ENCODE assay signal across 26 cellular contexts in the genomic region with DNA sequence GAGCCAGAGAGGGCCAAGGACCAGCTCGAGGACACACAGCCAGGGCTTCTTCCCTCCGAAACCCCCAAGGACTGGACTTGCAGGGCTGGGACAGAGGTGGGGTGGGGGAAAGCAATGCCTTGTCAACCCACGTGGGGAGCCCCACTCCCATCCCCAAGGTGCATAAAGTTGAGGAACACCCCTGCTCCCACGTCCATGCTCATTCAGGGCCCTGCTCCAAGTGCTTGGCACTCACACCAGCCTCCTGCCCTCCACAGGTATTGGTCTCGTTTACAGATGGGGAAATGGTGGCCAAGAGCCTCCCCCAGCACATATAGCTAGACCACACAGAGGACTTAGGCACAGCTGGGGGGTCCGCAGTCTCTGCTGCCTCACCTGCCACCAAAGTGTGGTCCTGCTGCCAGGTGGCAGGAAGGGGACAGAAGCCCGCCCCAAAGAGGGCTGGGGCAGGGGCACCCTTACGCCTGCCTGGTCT. TPM values are rescaled to one million over a fixed set of nuclear protein-coding genes. Genes with fewer than 3 reads are reported as not detected.
DNase-seq lines count a peak whose midpoint lies in the region; ATAC-seq, FAIRE-seq and TF ChIP-seq lines count a peak whose summit lies in the region.
"Had no signal": no experiment of that assay in that cellular context is flagged by ENCODE, and none has a peak within 500 bp of the region (broad histone marks: within the 10 kb centered on the region; RNA-seq: fewer than 3 reads in every experiment).

No MANE protein-coding gene starts in this region.

- no peaks in the 10 kb centered on the region for H3K79me1 ChIP-seq in neuronal stem cell (ENCODE audit: low read depth, low read length)

- peak overlapping the region; percentile 63 for H3K27ac ChIP-seq in HepG2 (ENCODE audit: extremely low read length, insufficient read depth, low read length)
- H3K27ac ChIP-seq in right lobe of liver, result no peak overlapping the region
- no peak overlapping the region for H3K27ac ChIP-seq in neuronal stem cell (replicated peaks; ENCODE audit: low read length)
- H3K27ac ChIP-seq in heart left ventricle, result no peak overlapping the region
- H3K27ac ChIP-seq: A549 had no signal

- WGBS in HepG2 (ENCODE audit: low lambda C conversion rate), result 76% methylated on average over 4 of the region's 8 CpGs
- WGBS in right lobe of liver (ENCODE audit: insufficient coverage, low coverage, low lambda C conversion rate, missing lambda C conversion rate), result 75% methylated on average over 2 of the region's 8 CpGs
- WGBS in neuronal stem cell (ENCODE audit: extremely low coverage in 2 of 2, insufficient read length in 2 of 2, insufficient replicate concordance in 1 of 2), 2 donors, result no CpG with 5 or more reads among the region's 8 CpGs
- 82 to 88% (median 87%) methylated on average over 6 to 8 of the region's 8 CpGs for WGBS in heart left ventricle, 4 donors

- H3K9ac ChIP-seq in HepG2 (ENCODE audit: insufficient read depth, low read depth, low read length) (no peak overlapping the region), neuronal stem cell (ENCODE audit: low read depth, low read length, poor library complexity) (no peak overlapping the region)

- no peak overlapping the region for H3K18ac ChIP-seq in neuronal stem cell (ENCODE audit: low read length)

- H2AFZ ChIP-seq in HepG2 (ENCODE audit: low read length) (no peak overlapping the region), neuronal stem cell (ENCODE audit: low read length) (no peak overlapping the region)
- H2AFZ ChIP-seq: GM23338 had no signal

- H2BK120ac ChIP-seq in neuronal stem cell (ENCODE audit: low read depth, low read length), result no peak overlapping the region

- no peaks in the 10 kb centered on the region for H3K27me3 ChIP-seq in HepG2 (ENCODE audit: control insufficient read depth in 1 of 2, insufficient read depth in 2 of 2, low read length in 2 of 2)
- H3K27me3 ChIP-seq in right lobe of liver, result no peaks in the 10 kb centered on the region
- peaks cover 0 to 4% (median 0%) of the 10 kb centered on the region in 3 experiments for H3K27me3 ChIP-seq in neuronal stem cell (ENCODE audit: control insufficient read depth in 3 of 3, insufficient read depth in 3 of 3, low read depth in 1 of 3, low read length in 3 of 3)
- no peaks in the 10 kb centered on the region for H3K27me3 ChIP-seq in heart left ventricle

- H3K4me3 ChIP-seq in HepG2 (replicated peaks in 1 of 3; ENCODE audit: insufficient read depth in 1 of 3, low read depth in 2 of 3, low read length in 3 of 3) (no peak overlapping the region), right lobe of liver (no peak overlapping the region), neuronal stem cell (ENCODE audit: low read length in 2 of 2) (no peak overlapping the region), heart left ventricle (no peak overlapping the region)
- H3K4me3 ChIP-seq: A549, GM12878, GM23338 had no signal

- no peaks in the 10 kb centered on the region for H4K20me1 ChIP-seq in HepG2 (ENCODE audit: insufficient read depth, low read length)

- no peaks in the 10 kb centered on the region for H3K9me3 Mint-ChIP-seq in progenitor cell of endocrine pancreas (ENCODE audit: low read depth)
- no peaks in the 10 kb centered on the region for H3K9me3 Mint-ChIP-seq in stimulated activated effector memory CD8-positive, alpha-beta T cell treated with anti-CD3 and anti-CD28 coated beads, Interleukin-12 subunit alpha, Interleukin-12 subunit beta, amount 100 ng/mL, for 72 hours
- H3K9me3 Mint-ChIP-seq: CD4-positive, CD25-positive, alpha-beta regulatory T cell; CD8-positive, alpha-beta T cell; H9 had no signal

- H3K4me3 Mint-ChIP-seq in progenitor cell of endocrine pancreas (ENCODE audit: low read depth), result no peak overlapping the region
- H3K4me3 Mint-ChIP-seq in stimulated activated effector memory CD8-positive, alpha-beta T cell treated with anti-CD3 and anti-CD28 coated beads, Interleukin-12 subunit alpha, Interleukin-12 subunit beta, amount 100 ng/mL, for 72 hours, result no peak overlapping the region
- H3K4me3 Mint-ChIP-seq: CD4-positive, CD25-positive, alpha-beta regulatory T cell; CD8-positive, alpha-beta T cell; GM23338; H9 had no signal

- no peaks in the 10 kb centered on the region for H3K79me2 ChIP-seq in HepG2 (ENCODE audit: insufficient read depth, low read length)

- H3K14ac ChIP-seq in neuronal stem cell (ENCODE audit: low read length), result peak overlapping the region; percentile 56

- TF ChIP-seq CTCF in HepG2 (CRISPR knock-in tag; IDR thresholded peaks at IDR 0.05) (no peak), right lobe of liver (IDR thresholded peaks at IDR 0.05) (no peak), progenitor cell of endocrine pancreas (IDR thresholded peaks at IDR 0.05; ENCODE audit: unreplicated experiment) (no peak), heart left ventricle (IDR thresholded peaks at IDR 0.05) (no peak)

- DNase-seq in HepG2 (ENCODE audit: low spot score) (no peak), right lobe of liver (no peak), neuronal stem cell (ENCODE audit: low spot score) (no peak), progenitor cell of endocrine pancreas (ENCODE audit: low spot score, unreplicated experiment) (no peak), heart left ventricle (no peak), NCI-H1092 treated with DMSO at 0.1 percent for 48 hours (lab: John Stamatoyannopoulos, UW) (no peak), nucleus accumbens (lab: John Stamatoyannopoulos, UW) (no peak)
- no peak for DNase-seq in stimulated activated effector memory CD8-positive, alpha-beta T cell treated with anti-CD3 and anti-CD28 coated beads, Interleukin-12 subunit alpha, Interleukin-12 subunit beta, amount 100 ng/mL, for 72 hours (ENCODE audit: low spot score in 2 of 2)
- DNase-seq: 8988T; ACHN; AML-193; C1 segment of cervical spinal cord; Caco-2; CD4-positive, CD25-positive, alpha-beta regulatory T cell; CD8-positive, alpha-beta T cell; DMS 273 treated with DMSO at 0.1 percent for 48 hours; DMS79; EL; GDM1; H9 had no signal

- H2AK5ac ChIP-seq in neuronal stem cell (ENCODE audit: low read depth, low read length), result peak overlapping the region; percentile 75

- H3K4me1 Mint-ChIP-seq in progenitor cell of endocrine pancreas (ENCODE audit: low read depth), result peaks cover 14% of the 10 kb centered on the region
- H3K4me1 Mint-ChIP-seq in stimulated activated effector memory CD8-positive, alpha-beta T cell treated with anti-CD3 and anti-CD28 coated beads, Interleukin-12 subunit alpha, Interleukin-12 subunit beta, amount 100 ng/mL, for 72 hours, result peaks cover 11% of the 10 kb centered on the region

- no peak overlapping the region for H4K8ac ChIP-seq in neuronal stem cell (ENCODE audit: low read depth, low read length)

- peak overlapping the region; percentile 26 for H2BK15ac ChIP-seq in neuronal stem cell (ENCODE audit: low read length)

- POLR2A ChIA-PET in HepG2 (lab: Yijun Ruan, JAX), result interaction anchor here (0.9 kb wide), 1 partner anchor 80 kb away, joined by 3 read pairs; the partner anchor contains the start of gene UBE2Q2

- H3K23ac ChIP-seq in neuronal stem cell (ENCODE audit: low read depth, low read length, poor library complexity), result peak overlapping the region; percentile 20

- H3K4me2 ChIP-seq in HepG2 (ENCODE audit: low read depth, low read length) (no peak overlapping the region), neuronal stem cell (ENCODE audit: insufficient read depth, low read length, poor library complexity, severe bottlenecking) (no peak overlapping the region)
- H3K4me2 ChIP-seq: A549, GM23338 had no signal

- no peak for TF ChIP-seq EP300 in HepG2 (IDR thresholded peaks at IDR 0.05; ENCODE audit: low read depth in 2 of 2, low read length in 2 of 2)
- no peak for TF ChIP-seq EP300 in HepG2 (CRISPR knock-in tag; IDR thresholded peaks at IDR 0.05; ENCODE audit: borderline replicate concordance)

- H4K91ac ChIP-seq in neuronal stem cell (ENCODE audit: low read depth, low read length, poor library complexity), result no peak overlapping the region

- H3K27me3 Mint-ChIP-seq in progenitor cell of endocrine pancreas, result no peaks in the 10 kb centered on the region

- no TSS peak for BruUV-seq in HepG2 (replicated peaks; lab: Mats Ljungman, UMichigan)

- peaks cover 76% of the 10 kb centered on the region for H3K4me1 ChIP-seq in HepG2 (ENCODE audit: insufficient read depth, low read length)
- peaks cover 0 to 14% (median 0%) of the 10 kb centered on the region in 4 donors for H3K4me1 ChIP-seq in right lobe of liver
- H3K4me1 ChIP-seq in neuronal stem cell (ENCODE audit: control insufficient read depth in 2 of 2, insufficient read depth in 1 of 2, low read depth in 1 of 2, low read length in 2 of 2), result no peaks in the 10 kb centered on the region
- peaks cover 0 to 19% (median 9%) of the 10 kb centered on the region in 12 donors for H3K4me1 ChIP-seq in heart left ventricle

- H3K27ac Mint-ChIP-seq in progenitor cell of endocrine pancreas, result peak overlapping the region; percentile 84
- peak overlapping the region; percentile 64 for H3K27ac Mint-ChIP-seq in stimulated activated effector memory CD8-positive, alpha-beta T cell treated with anti-CD3 and anti-CD28 coated beads, Interleukin-12 subunit alpha, Interleukin-12 subunit beta, amount 100 ng/mL, for 72 hours
- H3K27ac Mint-ChIP-seq: CD8-positive, alpha-beta T cell; GM23338 had no signal

- no peak for TF ChIP-seq POLR2A in HepG2 (IDR thresholded peaks at IDR 0.05; ENCODE audit: insufficient read depth in 1 of 2, low read depth in 2 of 2, low read length in 2 of 2)
- TF ChIP-seq POLR2A in right lobe of liver (IDR thresholded peaks at IDR 0.05), result no peak
- TF ChIP-seq POLR2A in heart left ventricle (IDR thresholded peaks at IDR 0.05), result no peak

- ATAC-seq in HepG2 (no peak), right lobe of liver (no peak), heart left ventricle (no peak)
- no peak for ATAC-seq in stimulated activated effector memory CD8-positive, alpha-beta T cell treated with anti-CD3 and anti-CD28 coated beads, Interleukin-12 subunit alpha, Interleukin-12 subunit beta, amount 100 ng/mL, for 72 hours
- ATAC-seq: A549; CD8-positive, alpha-beta T cell; GM12878; GM23338; HCT116 had no signal

- intact Hi-C loops in HepG2 (cut with micrococcal nuclease; ENCODE audit: unreplicated experiment) (no loop called here), right lobe of liver (cut with DNase I) (no loop called here), heart left ventricle (cut with DNase I) (no loop called here)

- H2BK12ac ChIP-seq in neuronal stem cell (ENCODE audit: low read length), result peak overlapping the region; percentile 30

- H2BK5ac ChIP-seq in neuronal stem cell (ENCODE audit: low read length), result no peak overlapping the region

- TF ChIP-seq RAD21 in HepG2 (CRISPR knock-in tag; IDR thresholded peaks at IDR 0.05), result no peak

- H3K36me3 Mint-ChIP-seq in progenitor cell of endocrine pancreas (ENCODE audit: insufficient read depth), result no peaks in the 10 kb centered on the region
- H3K36me3 Mint-ChIP-seq in stimulated activated effector memory CD8-positive, alpha-beta T cell treated with anti-CD3 and anti-CD28 coated beads, Interleukin-12 subunit alpha, Interleukin-12 subunit beta, amount 100 ng/mL, for 72 hours, result peaks cover 4% of the 10 kb centered on the region
- H3K36me3 Mint-ChIP-seq: CD4-positive, CD25-positive, alpha-beta regulatory T cell; CD8-positive, alpha-beta T cell had no signal

- no peaks in the 10 kb centered on the region for H3K9me3 ChIP-seq in HepG2 (ENCODE audit: low read length)
- no peaks in the 10 kb centered on the region for H3K9me3 ChIP-seq in right lobe of liver
- no peaks in the 10 kb centered on the region for H3K9me3 ChIP-seq in neuronal stem cell (replicated peaks in 1 of 2; ENCODE audit: control insufficient read depth in 2 of 2, insufficient read depth in 1 of 2, low read depth in 1 of 2, low read length in 2 of 2)
- H3K9me3 ChIP-seq in heart left ventricle, result no peaks in the 10 kb centered on the region
- H3K9me3 ChIP-seq: A549, Caco-2 had no signal

- in situ Hi-C loops in HepG2 (cut with HindIII; ENCODE audit: extremely low pct_ligation_motif_present, low pct_unique_long_range_greater_than_20kb), result loop anchor here (25.0 kb wide), 1 partner anchor 526 kb away; no protein-coding TSS in a partner anchor

- CTCF ChIA-PET in HepG2 (lab: Yijun Ruan, JAX; ENCODE audit: low intra/inter-chr PET ratio, low total read pairs), result interaction anchor here (0.5 kb wide), 1 partner anchor 757 kb away, joined by 4 read pairs; no protein-coding TSS in a partner anchor

- no peak overlapping the region for H3K4ac ChIP-seq in neuronal stem cell (ENCODE audit: low read length)

- H3K36me3 ChIP-seq in HepG2 (replicated peaks in 1 of 2; ENCODE audit: control insufficient read depth in 1 of 2, insufficient read depth in 2 of 2, low read length in 2 of 2) (no peaks in the 10 kb centered on the region), right lobe of liver (no peaks in the 10 kb centered on the region), neuronal stem cell (replicated peaks in 1 of 2; ENCODE audit: control insufficient read depth in 2 of 2, insufficient read depth in 2 of 2, low read length in 2 of 2) (no peaks in the 10 kb centered on the region), heart left ventricle (no peaks in the 10 kb centered on the region)

- no peak for FAIRE-seq in HepG2 (lab: Jason Lieb, UNC)
- FAIRE-seq: A549, D721Med, GM12878, GM19239 had no signal

RNA-seq across cellular contexts. Expression of gene CSPG4, which starts 50.5 kb away (rescaled TPM):
- total RNA-seq in HepG2 (2016; rRNA removed; fragmentation: Illumina TruSeq; extraction: Trizol) (0.03 and 0.04 TPM in 2 replicates), right lobe of liver (under 1 TPM; 0.12 to 0.29 (median 0.20) TPM), progenitor cell of endocrine pancreas (0.41 and 0.51 TPM in 2 replicates), heart left ventricle (10 to 100 TPM in 8 of 9 donors, 1 to 10 TPM in 1; 9.0 to 46.9 (median 18.8) TPM)
- not detected in 2 replicates for total RNA-seq in HepG2 (2016; cell fraction: cytosol; rRNA removed; fragmentation: Illumina TruSeq; extraction: Trizol; ENCODE audit: low read depth)
- 0.01 and 0.02 TPM in 2 replicates for total RNA-seq in HepG2 (2016; cell fraction: insoluble cytoplasmic fraction; rRNA removed; fragmentation: Illumina TruSeq; extraction: Trizol)
- total RNA-seq in HepG2 (2016; cell fraction: membrane; rRNA removed; fragmentation: Illumina TruSeq; extraction: Trizol), result not detected in 2 replicates
- total RNA-seq in HepG2 (2016; cell fraction: nucleus; rRNA removed; fragmentation: Illumina TruSeq; extraction: Trizol), result 0.06 and 0.09 TPM in 2 replicates
- polyA plus RNA-seq in HepG2 (2011; rRNA removed) (0.01 and 0.03 TPM in 2 replicates), heart left ventricle (10 to 100 TPM in 1 of 2 donors, 1 to 10 TPM in 1; 8.5 to 13.9 TPM)
- polyA plus RNA-seq in HepG2 (2011; cell fraction: cytosol; rRNA removed), result 0.01 TPM in 2 replicates
- 0.14 and 0.19 TPM in 2 replicates for polyA plus RNA-seq in HepG2 (2011; cell fraction: nucleus; rRNA removed)
- polyA plus RNA-seq in HepG2 (2012), result 0.03 and 0.04 TPM in 2 replicates
- polyA plus RNA-seq in HepG2 (2016; cell fraction: cytosol; fragmentation: Illumina TruSeq; extraction: Trizol; ENCODE audit: low read depth), result not detected in 2 replicates
- polyA plus RNA-seq in HepG2 (2016; cell fraction: insoluble cytoplasmic fraction; fragmentation: Illumina TruSeq; extraction: Trizol; ENCODE audit: low read depth), result not detected in 2 replicates
- not detected in 2 replicates for polyA plus RNA-seq in HepG2 (2016; cell fraction: membrane; fragmentation: Illumina TruSeq; extraction: Trizol; ENCODE audit: low read depth)
- not detected in 2 replicates for polyA plus RNA-seq in HepG2 (2016; cell fraction: nucleus; fragmentation: Illumina TruSeq; extraction: Trizol; ENCODE audit: insufficient read depth, low read depth)
- 0.08 and 24.5 TPM in 2 replicates for polyA minus RNA-seq in HepG2 (2011; rRNA and poly(A)+ RNA removed; ENCODE audit: low replicate concordance)
- polyA minus RNA-seq in HepG2 (2011; cell fraction: cytosol; rRNA and poly(A)+ RNA removed), result 0.18 TPM in 1 of 2 replicates, not detected in the other
- 0.12 and 0.13 TPM in 2 replicates for polyA minus RNA-seq in HepG2 (2011; cell fraction: nucleus; rRNA and poly(A)+ RNA removed)
- 0.11 TPM for polyA plus RNA-seq in neuronal stem cell (2013, experiment 1 of 2)
- 0.10 TPM for polyA plus RNA-seq in neuronal stem cell (2013, experiment 2 of 2)
- total RNA-seq: CD4-positive, CD25-positive, alpha-beta regulatory T cell; CD8-positive, alpha-beta T cell had no signal
- polyA plus RNA-seq: CD4-positive, CD25-positive, alpha-beta regulatory T cell had no signal
